ENCODE assay signal across 19 cellular contexts in the genomic region with DNA sequence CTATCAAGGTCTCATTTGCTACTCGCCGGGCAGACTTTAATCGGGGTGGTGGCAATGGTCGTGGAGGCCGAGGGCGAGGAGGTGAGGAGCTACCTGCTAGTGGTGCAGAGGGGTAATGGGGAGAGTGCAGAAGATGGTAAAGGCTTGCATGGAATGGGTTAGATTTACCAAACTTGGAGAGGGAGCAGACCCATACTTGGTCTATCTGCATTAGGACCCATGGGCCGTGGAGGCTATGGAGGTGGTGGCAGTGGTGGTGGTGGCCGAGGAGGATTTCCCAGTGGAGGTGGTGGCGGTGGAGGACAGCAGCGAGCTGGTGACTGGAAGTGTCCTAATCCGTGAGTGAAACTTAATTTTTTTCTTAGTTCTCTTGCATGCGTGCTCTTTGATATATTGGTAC. TPM values are rescaled to one million over a fixed set of nuclear protein-coding genes. Genes with fewer than 3 reads are reported as not detected.
DNase-seq lines count a peak whose midpoint lies in the region; ATAC-seq and TF ChIP-seq lines count a peak whose summit lies in the region.
"Had no signal": no experiment of that assay in that cellular context is flagged by ENCODE, and none has a peak within 500 bp of the region (broad histone marks: within the 10 kb centered on the region; RNA-seq: fewer than 3 reads in every experiment).

No MANE protein-coding gene starts in this region.

- no peaks in the 10 kb centered on the region for H3K9me3 Mint-ChIP-seq in T-helper 1 cell treated with Interleukin-12 subunit alpha and Interleukin-12 subunit beta and Interleukin-4 antibody, amounts not matched to agents 30 μg/mL and 1 μg/mL, for 36 hours
- H3K9me3 Mint-ChIP-seq in activated naive CD8-positive, alpha-beta T cell treated with anti-CD3 and anti-CD28 coated beads for 36 hours, result no peaks in the 10 kb centered on the region
- no peaks in the 10 kb centered on the region for H3K9me3 Mint-ChIP-seq in natural killer cell treated with Interleukin-12 subunit alpha and Interleukin-12 subunit beta and Interleukin-15 and Interleukin-18, amount 100 ng/mL, for 72 hours

- no peak for ATAC-seq in natural killer cell treated with Interleukin-12 subunit alpha and Interleukin-12 subunit beta and Interleukin-15 and Interleukin-18, amount 100 ng/mL, for 72 hours
- ATAC-seq in GM21526 (IDR thresholded peaks at IDR 0.05; ENCODE audit: low FRiP score, unreplicated experiment), result no peak

- intact Hi-C loops in cardiac septum (cut with DNase I), result no loop called here

- peaks cover 77% of the 10 kb centered on the region for H3K36me3 Mint-ChIP-seq in T-helper 1 cell treated with Interleukin-12 subunit alpha and Interleukin-12 subunit beta and Interleukin-4 antibody, amounts not matched to agents 30 μg/mL and 1 μg/mL, for 36 hours (ENCODE audit: low read depth)
- peaks cover 89% of the 10 kb centered on the region for H3K36me3 Mint-ChIP-seq in activated naive CD8-positive, alpha-beta T cell treated with anti-CD3 and anti-CD28 coated beads for 36 hours
- peaks cover 68% of the 10 kb centered on the region for H3K36me3 Mint-ChIP-seq in natural killer cell treated with Interleukin-12 subunit alpha and Interleukin-12 subunit beta and Interleukin-15 and Interleukin-18, amount 100 ng/mL, for 72 hours

- peak; percentile 10 for TF ChIP-seq POLR2A in GM18526 (IDR thresholded peaks at IDR 0.05; ENCODE audit: extremely low read depth, insufficient read length)

- H3K4me3 Mint-ChIP-seq in T-helper 1 cell treated with Interleukin-12 subunit alpha and Interleukin-12 subunit beta and Interleukin-4 antibody, amounts not matched to agents 30 μg/mL and 1 μg/mL, for 36 hours, result no peak overlapping the region
- no peak overlapping the region for H3K4me3 Mint-ChIP-seq in activated naive CD8-positive, alpha-beta T cell treated with anti-CD3 and anti-CD28 coated beads for 36 hours
- peak overlapping the region; percentile 86 for H3K4me3 Mint-ChIP-seq in natural killer cell treated with Interleukin-12 subunit alpha and Interleukin-12 subunit beta and Interleukin-15 and Interleukin-18, amount 100 ng/mL, for 72 hours

- peak overlapping the region; percentile 55 for H3K27ac Mint-ChIP-seq in T-helper 1 cell treated with Interleukin-12 subunit alpha and Interleukin-12 subunit beta and Interleukin-4 antibody, amounts not matched to agents 30 μg/mL and 1 μg/mL, for 36 hours
- H3K27ac Mint-ChIP-seq in activated naive CD8-positive, alpha-beta T cell treated with anti-CD3 and anti-CD28 coated beads for 36 hours, result peak overlapping the region; percentile 56
- H3K27ac Mint-ChIP-seq in natural killer cell treated with Interleukin-12 subunit alpha and Interleukin-12 subunit beta and Interleukin-15 and Interleukin-18, amount 100 ng/mL, for 72 hours, result peak overlapping the region; percentile 65 to 100

- TF ChIP-seq CTCF in foreskin fibroblast (IDR thresholded peaks at IDR 0.05; ENCODE audit: low read depth, low read length), result no peak

- no peak for DNase-seq in T-helper 1 cell
- no peak for DNase-seq in activated naive CD8-positive, alpha-beta T cell treated with anti-CD3 and anti-CD28 coated beads for 36 hours
- DNase-seq in natural killer cell treated with Interleukin-12 subunit alpha and Interleukin-12 subunit beta and Interleukin-15 and Interleukin-18, amount 100 ng/mL, for 72 hours (ENCODE audit: low spot score), result no peak
- DNase-seq in foreskin fibroblast, result no peak
- DNase-seq in cardiac septum (ENCODE audit: low spot score), result no peak
- DNase-seq: activated effector memory CD4-positive, alpha-beta T cell treated with anti-CD3 and anti-CD28 coated beads, Interleukin-2, amount 50 U/mL, for 16 hours; kidney; NCI-H2029 treated with DMSO at 0.1 percent for 48 hours; NCI-H510A treated with DMSO at 0.1 percent for 48 hours; nucleus accumbens; SHP77; sigmoid colon; stimulated activated CD4-positive, alpha-beta T cell treated with anti-CD3 and anti-CD28 coated beads, Interleukin-2, amount 100 ng/mL, for 48 hours; T1000; tibial artery had no signal

- no peaks in the 10 kb centered on the region for H3K27me3 Mint-ChIP-seq in T-helper 1 cell treated with Interleukin-12 subunit alpha and Interleukin-12 subunit beta and Interleukin-4 antibody, amounts not matched to agents 30 μg/mL and 1 μg/mL, for 36 hours (ENCODE audit: low read depth)
- H3K27me3 Mint-ChIP-seq in activated naive CD8-positive, alpha-beta T cell treated with anti-CD3 and anti-CD28 coated beads for 36 hours, result no peaks in the 10 kb centered on the region
- no peaks in the 10 kb centered on the region for H3K27me3 Mint-ChIP-seq in natural killer cell treated with Interleukin-12 subunit alpha and Interleukin-12 subunit beta and Interleukin-15 and Interleukin-18, amount 100 ng/mL, for 72 hours

- H3K4me1 Mint-ChIP-seq in T-helper 1 cell treated with Interleukin-12 subunit alpha and Interleukin-12 subunit beta and Interleukin-4 antibody, amounts not matched to agents 30 μg/mL and 1 μg/mL, for 36 hours (ENCODE audit: low read depth), result peaks cover 57% of the 10 kb centered on the region
- H3K4me1 Mint-ChIP-seq in activated naive CD8-positive, alpha-beta T cell treated with anti-CD3 and anti-CD28 coated beads for 36 hours, result peaks cover 82% of the 10 kb centered on the region
- H3K4me1 Mint-ChIP-seq in natural killer cell treated with Interleukin-12 subunit alpha and Interleukin-12 subunit beta and Interleukin-15 and Interleukin-18, amount 100 ng/mL, for 72 hours (ENCODE audit: low read depth in 2 of 2), result peaks cover 84 to 85% of the 10 kb centered on the region in 2 donors

- H3K4me3 ChIP-seq in foreskin fibroblast (ENCODE audit: low read depth in 1 of 2, low read length in 2 of 2), result no peak overlapping the region
- H3K4me3 ChIP-seq: hepatocyte, sigmoid colon, tibial artery had no signal

RNA-seq across cellular contexts. Expression of a gene that starts 10.1 kb away (rescaled TPM):
- 100 to 1,000 TPM; 817 to 858 TPM for total RNA-seq in activated naive CD8-positive, alpha-beta T cell treated with anti-CD3 and anti-CD28 coated beads for 36 hours
- 100 to 1,000 TPM; 625 to 840 TPM for total RNA-seq in natural killer cell treated with Interleukin-12 subunit alpha and Interleukin-12 subunit beta and Interleukin-15 and Interleukin-18, amount 100 ng/mL, for 72 hours
- total RNA-seq in cardiac septum, result 158 TPM

RNA-seq across cellular contexts. Expression of a gene that starts 12.5 kb away (rescaled TPM):
- 1 to 10 TPM; 5.0 to 5.2 TPM for total RNA-seq in activated naive CD8-positive, alpha-beta T cell treated with anti-CD3 and anti-CD28 coated beads for 36 hours
- total RNA-seq in natural killer cell treated with Interleukin-12 subunit alpha and Interleukin-12 subunit beta and Interleukin-15 and Interleukin-18, amount 100 ng/mL, for 72 hours, result 10 to 100 TPM; 23.1 to 29.8 TPM
- 3.2 TPM for total RNA-seq in cardiac septum

RNA-seq across cellular contexts. Expression of a gene that starts 23.9 kb away (rescaled TPM):
- total RNA-seq in activated naive CD8-positive, alpha-beta T cell treated with anti-CD3 and anti-CD28 coated beads for 36 hours, result not detected
- total RNA-seq in natural killer cell treated with Interleukin-12 subunit alpha and Interleukin-12 subunit beta and Interleukin-15 and Interleukin-18, amount 100 ng/mL, for 72 hours, result under 1 TPM in 1 of 2 donors, not detected in 1; 0.06 TPM
- total RNA-seq in cardiac septum, result 2.4 TPM
- total RNA-seq: hepatocyte had no signal

RNA-seq across cellular contexts. Expression of a gene that starts 26.9 kb away (rescaled TPM):
- not detected for total RNA-seq in activated naive CD8-positive, alpha-beta T cell treated with anti-CD3 and anti-CD28 coated beads for 36 hours
- total RNA-seq in natural killer cell treated with Interleukin-12 subunit alpha and Interleukin-12 subunit beta and Interleukin-15 and Interleukin-18, amount 100 ng/mL, for 72 hours, result not detected
- total RNA-seq in cardiac septum, result not detected
- total RNA-seq: hepatocyte, kidney, sigmoid colon had no signal

RNA-seq across cellular contexts. Expression of a gene that starts 40.2 kb away (rescaled TPM):
- under 1 TPM in 1 of 2 experiments, not detected in 1; 0.74 TPM for total RNA-seq in activated naive CD8-positive, alpha-beta T cell treated with anti-CD3 and anti-CD28 coated beads for 36 hours
- 1 to 10 TPM in 1 of 2 donors, not detected in 1; 1.5 TPM for total RNA-seq in natural killer cell treated with Interleukin-12 subunit alpha and Interleukin-12 subunit beta and Interleukin-15 and Interleukin-18, amount 100 ng/mL, for 72 hours
- 1.1 TPM for total RNA-seq in cardiac septum
